In the genomic region with DNA sequence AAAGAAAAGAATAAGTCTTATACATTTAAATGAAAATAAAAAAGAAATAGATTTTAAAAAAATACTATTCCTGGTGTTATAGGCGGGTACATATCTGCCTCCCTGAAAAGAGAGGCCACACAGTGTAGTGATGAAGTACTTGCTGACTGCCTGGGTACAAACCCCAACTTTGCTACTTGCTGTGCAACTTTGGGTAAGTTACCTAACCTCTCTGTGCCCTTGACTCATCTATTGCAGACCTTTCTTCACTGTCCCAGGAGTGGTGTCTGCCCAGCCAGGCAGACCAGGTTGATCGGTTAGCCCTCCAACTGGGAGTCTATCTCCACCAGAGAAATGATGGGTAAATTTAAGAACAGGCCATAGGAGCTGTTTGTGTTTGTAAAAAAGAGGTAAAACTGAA, we compare ENCODE assay signal across 26 cellular contexts.
"Had no signal": no experiment of that assay in that cellular context is flagged by ENCODE, and none has a peak within 500 bp of the region (broad histone marks: within the 10 kb centered on the region; RNA-seq: fewer than 3 reads in every experiment).

No MANE protein-coding gene starts in this region.

- H3K27me3 Mint-ChIP-seq: activated B cell treated with CpG ODN at 0.5 μM for 24 hours; activated CD8-positive, alpha-beta T cell treated with anti-CD3 and anti-CD28 coated beads for 36 hours; central memory CD8-positive, alpha-beta T cell had no signal

- H3K27ac Mint-ChIP-seq: activated B cell treated with CpG ODN at 0.5 μM for 24 hours; activated CD8-positive, alpha-beta T cell treated with anti-CD3 and anti-CD28 coated beads for 36 hours; activated naive CD8-positive, alpha-beta T cell; activated T-helper 17 cell treated with anti-CD3 and anti-CD28 coated beads, Interleukin-2, amount 50 U/mL, for 72 hours had no signal

- ATAC-seq: activated CD4-positive, CD25-positive, alpha-beta regulatory T cell treated with anti-CD3 and anti-CD28 coated beads, Interleukin-2, amount 50 U/mL, for 24 hours; activated CD8-positive, alpha-beta T cell treated with anti-CD3 and anti-CD28 coated beads for 36 hours; activated T-cell treated with anti-CD3 and anti-CD28 coated beads, Interleukin-2, amount 50 U/mL, for 4 hours; activated T-helper 17 cell treated with anti-CD3 and anti-CD28 coated beads, Interleukin-2, amount 50 U/mL, for 72 hours; gastroesophageal sphincter; heart right ventricle had no signal

- H3K9me3 ChIP-seq: esophagus squamous epithelium had no signal

- H3K27me3 ChIP-seq: brain microvascular endothelial cell, esophagus squamous epithelium, gastroesophageal sphincter, heart right ventricle had no signal

- DNase-seq: activated B cell treated with CpG ODN at 0.5 μM for 24 hours; activated CD4-positive, alpha-beta T cell treated with anti-CD3 and anti-CD28 coated beads for 48 hours; activated CD4-positive, alpha-beta T cell treated with anti-CD3 and anti-CD28 coated beads, Interleukin-2, amount 50 U/mL, for 1 hour; activated CD4-positive, alpha-beta T cell treated with anti-CD3 and anti-CD28 coated beads, Interleukin-2, amount 50 U/mL, for 48 hours; activated CD8-positive, alpha-beta memory T cell treated with anti-CD3 and anti-CD28 coated beads for 24 hours; activated CD8-positive, alpha-beta T cell treated with anti-CD3 and anti-CD28 coated beads for 36 hours; activated effector memory CD4-positive, alpha-beta T cell treated with Interleukin-2 at 50 U/mL for 16 hours; activated gamma-delta T cell treated with Interleukin-2 at 50 U/mL for 16 hours; activated naive CD4-positive, alpha-beta T cell treated with anti-CD3 and anti-CD28 coated beads, Interleukin-2, amount 50 U/mL, for 16 hours; activated naive CD4-positive, alpha-beta T cell treated with Interleukin-2 at 50 U/mL for 16 hours; activated T-cell treated with anti-CD3 and anti-CD28 coated beads, Interleukin-2, amount 50 U/mL, for 4 hours; amniotic stem cell; brain microvascular endothelial cell; dermis blood vessel endothelial cell; effector CD8-positive, alpha-beta T cell; esophagus squamous epithelium; foreskin melanocyte; heart right ventricle; T-helper 2 cell had no signal

- H3K36me3 ChIP-seq: brain microvascular endothelial cell, esophagus squamous epithelium, gastroesophageal sphincter, heart right ventricle had no signal

- H3K4me1 Mint-ChIP-seq: activated T-helper 17 cell treated with anti-CD3 and anti-CD28 coated beads, Interleukin-2, amount 50 U/mL, for 72 hours; central memory CD8-positive, alpha-beta T cell had no signal

- H3K4me3 ChIP-seq: coronary artery, esophagus squamous epithelium, gastroesophageal sphincter, heart right ventricle had no signal

- H3K4me3 Mint-ChIP-seq: activated B cell treated with CpG ODN at 0.5 μM for 24 hours; activated CD8-positive, alpha-beta T cell treated with anti-CD3 and anti-CD28 coated beads for 36 hours; activated naive CD8-positive, alpha-beta T cell; activated T-cell treated with anti-CD3 and anti-CD28 coated beads, Interleukin-2, amount 50 U/mL, for 4 hours; activated T-helper 17 cell treated with anti-CD3 and anti-CD28 coated beads, Interleukin-2, amount 50 U/mL, for 72 hours; central memory CD8-positive, alpha-beta T cell had no signal

- H3K27ac ChIP-seq: brain microvascular endothelial cell, coronary artery, epithelial cell of prostate, esophagus squamous epithelium, gastroesophageal sphincter had no signal
